ENCODE assay signal across 1 cellular context in genomic region chr7:103159072-103159471, GRCh38.
A peak's percentile ranks its signal among the peaks of the same experiment; 100 is the strongest.
TF ChIP-seq lines count a peak whose summit lies in the region.

No MANE protein-coding gene starts in this region.

TF ChIP-seq in GM12878, 131 proteins besides CTCF, POLR2A, EP300 and RAD21:
- peak; percentile 64 for TF ChIP-seq PKNOX1 (IDR thresholded peaks at IDR 0.05)
